1 cellular context compared by ENCODE assay signal in genomic region chr2:42810126-42810970, GRCh38.
TF ChIP-seq lines count a peak whose summit lies in the region.

No MANE protein-coding gene starts in this region.

TF ChIP-seq in HEK293, 187 proteins besides CTCF, POLR2A, EP300 and RAD21 (continued from another document):
- no peak for TF ChIP-seq ZNF555 (tag by site-specific recombination; conservative IDR thresholded peaks at IDR 0.05)
- no peak for TF ChIP-seq ZNF548 (tag by site-specific recombination; IDR thresholded peaks at IDR 0.05)
- TF ChIP-seq ZNF155 (tag by site-specific recombination; IDR thresholded peaks at IDR 0.05) = no peak
- no peak for TF ChIP-seq ZNF16 (tag by site-specific recombination; IDR thresholded peaks at IDR 0.05; ENCODE audit: low read depth)
- peak; percentile 95 for TF ChIP-seq ZNF324 (tag by site-specific recombination; IDR thresholded peaks at IDR 0.05)
- TF ChIP-seq SP7 (tag by site-specific recombination; IDR thresholded peaks at IDR 0.05) = peak; percentile 88
- no peak for TF ChIP-seq ZNF521 (tag by site-specific recombination; IDR thresholded peaks at IDR 0.05)
- TF ChIP-seq PRDM1 (tag by site-specific recombination; IDR thresholded peaks at IDR 0.05) = no peak
- no peak for TF ChIP-seq ZNF544 (tag by site-specific recombination; IDR thresholded peaks at IDR 0.05)
- TF ChIP-seq ZBTB48 (tag by site-specific recombination; IDR thresholded peaks at IDR 0.05) = 0 out of 2 replicates have a peak, but pooled peaks have one; percentile 9
- TF ChIP-seq, protein P1, sequence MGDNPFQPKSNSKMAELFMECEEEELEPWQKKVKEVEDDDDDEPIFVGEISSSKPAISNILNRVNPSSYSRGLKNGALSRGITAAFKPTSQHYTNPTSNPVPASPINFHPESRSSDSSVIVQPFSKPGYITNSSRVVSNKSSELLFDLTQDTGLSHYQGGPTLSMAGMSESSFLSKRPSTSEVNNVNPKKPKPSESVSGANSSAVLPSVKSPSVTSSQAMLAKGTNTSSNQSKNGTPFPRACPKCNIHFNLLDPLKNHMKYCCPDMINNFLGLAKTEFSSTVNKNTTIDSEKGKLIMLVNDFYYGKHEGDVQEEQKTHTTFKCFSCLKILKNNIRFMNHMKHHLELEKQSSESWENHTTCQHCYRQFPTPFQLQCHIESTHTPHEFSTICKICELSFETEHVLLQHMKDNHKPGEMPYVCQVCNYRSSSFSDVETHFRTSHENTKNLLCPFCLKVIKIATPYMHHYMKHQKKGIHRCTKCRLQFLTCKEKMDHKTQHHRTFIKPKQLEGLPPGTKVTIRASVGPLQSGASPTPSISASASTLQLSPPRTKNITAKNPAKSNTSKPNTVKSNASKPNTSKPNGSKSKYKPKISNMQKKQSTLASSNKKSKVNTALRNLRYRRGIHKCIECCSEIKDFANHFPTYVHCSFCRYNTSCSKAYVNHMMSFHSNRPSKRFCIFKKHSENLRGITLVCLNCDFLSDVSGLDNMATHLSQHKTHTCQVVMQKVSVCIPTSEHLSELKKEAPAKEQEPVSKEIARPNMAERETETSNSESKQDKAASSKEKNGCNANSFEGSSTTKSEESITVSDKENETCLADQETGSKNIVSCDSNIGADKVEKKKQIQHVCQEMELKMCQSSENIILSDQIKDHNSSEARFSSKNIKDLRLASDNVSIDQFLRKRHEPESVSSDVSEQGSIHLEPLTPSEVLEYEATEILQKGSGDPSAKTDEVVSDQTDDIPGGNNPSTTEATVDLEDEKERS (tag by site-specific recombination; IDR thresholded peaks at IDR 0.05) = peak; percentile 75; the same call in 1 of the 2 replicates
- TF ChIP-seq ELK4 (IDR thresholded peaks at IDR 0.05; ENCODE audit: borderline replicate concordance, low read depth, low read length) = no peak
- TF ChIP-seq ZBTB8A (tag by site-specific recombination; IDR thresholded peaks at IDR 0.05) = peak; percentile 78
- TF ChIP-seq GLI4 (tag by site-specific recombination; IDR thresholded peaks at IDR 0.05) = peak; percentile 75; the same call in 1 of the 2 replicates
- peak; percentile 94 for TF ChIP-seq ZNF2 (tag by site-specific recombination; IDR thresholded peaks at IDR 0.05)
- TF ChIP-seq ZNF248 (tag by site-specific recombination; IDR thresholded peaks at IDR 0.05) = no peak
- no peak for TF ChIP-seq ZNF530 (tag by site-specific recombination; IDR thresholded peaks at IDR 0.05; ENCODE audit: low read depth)
- TF ChIP-seq ZNF48 (tag by site-specific recombination; IDR thresholded peaks at IDR 0.05) = no peak
- TF ChIP-seq ZNF658 (tag by site-specific recombination; IDR thresholded peaks at IDR 0.05) = no peak
- TF ChIP-seq ZNF350 (tag by site-specific recombination; IDR thresholded peaks at IDR 0.05) = no peak
- TF ChIP-seq, protein P2, sequence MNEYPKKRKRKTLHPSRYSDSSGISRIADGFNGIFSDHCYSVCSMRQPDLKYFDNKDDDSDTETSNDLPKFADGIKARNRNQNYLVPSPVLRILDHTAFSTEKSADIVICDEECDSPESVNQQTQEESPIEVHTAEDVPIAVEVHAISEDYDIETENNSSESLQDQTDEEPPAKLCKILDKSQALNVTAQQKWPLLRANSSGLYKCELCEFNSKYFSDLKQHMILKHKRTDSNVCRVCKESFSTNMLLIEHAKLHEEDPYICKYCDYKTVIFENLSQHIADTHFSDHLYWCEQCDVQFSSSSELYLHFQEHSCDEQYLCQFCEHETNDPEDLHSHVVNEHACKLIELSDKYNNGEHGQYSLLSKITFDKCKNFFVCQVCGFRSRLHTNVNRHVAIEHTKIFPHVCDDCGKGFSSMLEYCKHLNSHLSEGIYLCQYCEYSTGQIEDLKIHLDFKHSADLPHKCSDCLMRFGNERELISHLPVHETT (tag by site-specific recombination; IDR thresholded peaks at IDR 0.05) = peak; percentile 79; the same call in 1 of the 2 replicates
- no peak for TF ChIP-seq ZNF19 (tag by site-specific recombination; IDR thresholded peaks at IDR 0.05; ENCODE audit: low read depth)
- no peak for TF ChIP-seq MZF1 (tag by site-specific recombination; IDR thresholded peaks at IDR 0.05; ENCODE audit: borderline replicate concordance)
- no peak for TF ChIP-seq ZNF398 (tag by site-specific recombination; IDR thresholded peaks at IDR 0.05)
- TF ChIP-seq ZNF335 (tag by site-specific recombination; conservative IDR thresholded peaks at IDR 0.05) = 0 out of 2 replicates have a peak, but pooled peaks have one; percentile 30
- TF ChIP-seq ZNF747 (tag by site-specific recombination; IDR thresholded peaks at IDR 0.05) = no peak
- peak; percentile 96 for TF ChIP-seq ZNF600 (tag by site-specific recombination; IDR thresholded peaks at IDR 0.05)
- peak; percentile 56; the same call in 1 of the 2 replicates for TF ChIP-seq INSM2 (tag by site-specific recombination; IDR thresholded peaks at IDR 0.05)
- TF ChIP-seq ZNF169 (tag by site-specific recombination; IDR thresholded peaks at IDR 0.05) = no peak
- TF ChIP-seq ZBTB10 (tag by site-specific recombination; IDR thresholded peaks at IDR 0.05) = no peak; the same call in 1 of the 2 replicates
- 0 out of 2 replicates have a peak, but pooled peaks have one; percentile 64 for TF ChIP-seq ZNF610 (tag by site-specific recombination; IDR thresholded peaks at IDR 0.05; ENCODE audit: borderline replicate concordance)
- peak; percentile 20; the same call in 1 of the 2 replicates for TF ChIP-seq ZFHX2 (tag by site-specific recombination; conservative IDR thresholded peaks at IDR 0.05)
- no peak; the same call in 1 of the 2 replicates for TF ChIP-seq GLIS2 (tag by site-specific recombination; IDR thresholded peaks at IDR 0.05)
- peak; percentile 95 for TF ChIP-seq ZEB2 (tag by site-specific recombination; IDR thresholded peaks at IDR 0.05)
- TF ChIP-seq ZFP41 (tag by site-specific recombination; IDR thresholded peaks at IDR 0.05; ENCODE audit: borderline replicate concordance) = no peak
- TF ChIP-seq ZNF701 (tag by site-specific recombination; IDR thresholded peaks at IDR 0.05) = no peak
- peak; percentile 51; the same call in 1 of the 2 replicates for TF ChIP-seq KLF10 (tag by site-specific recombination; IDR thresholded peaks at IDR 0.05)
